ENCODE assay signal across 26 cellular contexts in genomic region chr4:4608214-4608537, GRCh38.
"Had no signal": no experiment of that assay in that cellular context is flagged by ENCODE, and none has a peak within 500 bp of the region (broad histone marks: within the 10 kb centered on the region; RNA-seq: fewer than 3 reads in every experiment).

No MANE protein-coding gene starts in this region.

- H3K4me1 Mint-ChIP-seq: activated B cell treated with CpG ODN at 0.5 μM for 24 hours; activated CD4-positive, alpha-beta T cell treated with anti-CD3 and anti-CD28 coated beads for 36 hours; activated naive CD8-positive, alpha-beta T cell treated with anti-CD3 and anti-CD28 coated beads for 36 hours; central memory CD8-positive, alpha-beta T cell; immature natural killer cell; stimulated activated naive B cell treated with anti-CD40 and anti-IgM and Interleukin-4, amounts not matched to agents 10 μg/mL and 1 μg/mL and 100 μg/mL, for 72 hours had no signal

- ATAC-seq: activated CD4-positive, alpha-beta T cell treated with anti-CD3 and anti-CD28 coated beads for 36 hours; activated T-helper 17 cell treated with anti-CD3 and anti-CD28 coated beads, Interleukin-2, amount 50 U/mL, for 72 hours; gastrocnemius medialis; left lung; natural killer cell treated with Interleukin-12 subunit alpha and Interleukin-12 subunit beta and Interleukin-15 and Interleukin-18, amount 100 ng/mL, for 72 hours; stimulated activated naive B cell treated with anti-CD40 and anti-IgM and Interleukin-4, amounts not matched to agents 10 μg/mL and 1 μg/mL and 100 μg/mL, for 72 hours had no signal

- H3K27me3 ChIP-seq: dorsolateral prefrontal cortex, esophagus squamous epithelium, gastrocnemius medialis, left lung, sigmoid colon, testis had no signal

- H3K27ac ChIP-seq: dorsolateral prefrontal cortex, esophagus squamous epithelium, gastrocnemius medialis, left lung, sigmoid colon, testis had no signal

- H3K9me3 Mint-ChIP-seq: activated B cell treated with CpG ODN at 0.5 μM for 24 hours; activated naive CD8-positive, alpha-beta T cell treated with anti-CD3 and anti-CD28 coated beads for 36 hours; activated T-cell treated with anti-CD3 and anti-CD28 coated beads, Interleukin-2, amount 50 U/mL, for 24 hours; activated T-helper 17 cell treated with anti-CD3 and anti-CD28 coated beads, Interleukin-2, amount 50 U/mL, for 72 hours; central memory CD8-positive, alpha-beta T cell; immature natural killer cell; natural killer cell treated with Interleukin-12 subunit alpha and Interleukin-12 subunit beta and Interleukin-15 and Interleukin-18, amount 100 ng/mL, for 72 hours; T-helper 1 cell treated with Interleukin-12 subunit alpha and Interleukin-12 subunit beta and Interleukin-4 antibody, amounts not matched to agents 30 μg/mL and 1 μg/mL, for 36 hours; type B pancreatic cell had no signal

- H3K27ac Mint-ChIP-seq: activated B cell treated with CpG ODN at 0.5 μM for 24 hours; activated CD4-positive, alpha-beta T cell treated with anti-CD3 and anti-CD28 coated beads for 36 hours; activated naive CD8-positive, alpha-beta T cell treated with anti-CD3 and anti-CD28 coated beads for 36 hours; activated T-cell treated with anti-CD3 and anti-CD28 coated beads, Interleukin-2, amount 50 U/mL, for 24 hours; activated T-helper 17 cell treated with anti-CD3 and anti-CD28 coated beads, Interleukin-2, amount 50 U/mL, for 72 hours; immature natural killer cell; natural killer cell treated with Interleukin-12 subunit alpha and Interleukin-12 subunit beta and Interleukin-15 and Interleukin-18, amount 100 ng/mL, for 72 hours; stimulated activated naive B cell treated with anti-CD40 and anti-IgM and Interleukin-4, amounts not matched to agents 10 μg/mL and 1 μg/mL and 100 μg/mL, for 72 hours; T-helper 1 cell treated with Interleukin-12 subunit alpha and Interleukin-12 subunit beta and Interleukin-4 antibody, amounts not matched to agents 30 μg/mL and 1 μg/mL, for 36 hours; type B pancreatic cell had no signal

- H3K36me3 Mint-ChIP-seq: natural killer cell treated with Interleukin-12 subunit alpha and Interleukin-12 subunit beta and Interleukin-15 and Interleukin-18, amount 100 ng/mL, for 72 hours had no signal

- H3K9me3 ChIP-seq: esophagus squamous epithelium, gastrocnemius medialis, left lung, sigmoid colon, testis had no signal

- H3K4me1 ChIP-seq: esophagus squamous epithelium, gastrocnemius medialis, left lung, sigmoid colon had no signal

- DNase-seq: activated B cell treated with CpG ODN at 0.5 μM for 24 hours; activated CD4-positive, alpha-beta T cell treated with anti-CD3 and anti-CD28 coated beads for 36 hours; activated CD4-positive, alpha-beta T cell treated with anti-CD3 and anti-CD28 coated beads, Interleukin-2, amount 50 U/mL, for 4 hours; activated CD8-positive, alpha-beta memory T cell treated with anti-CD3 and anti-CD28 coated beads for 24 hours; activated CD8-positive, alpha-beta memory T cell treated with anti-CD3 and anti-CD28 coated beads, Interleukin-2, amount 50 U/mL, for 4 hours; activated naive CD8-positive, alpha-beta T cell treated with anti-CD3 and anti-CD28 coated beads for 36 hours; activated T-cell treated with anti-CD3 and anti-CD28 coated beads, Interleukin-2, amount 50 U/mL, for 24 hours; dorsolateral prefrontal cortex; esophagus squamous epithelium; gastrocnemius medialis; immature natural killer cell; left lung; midbrain; retina; sigmoid colon; stimulated activated CD4-positive, alpha-beta T cell treated with anti-CD3 and anti-CD28 coated beads, Interleukin-15, amount 100 ng/mL, for 24 hours; stimulated activated CD8-positive, alpha-beta memory T cell treated with anti-CD3 and anti-CD28 coated beads, Interleukin-4, amount 100 ng/mL, for 48 hours; stimulated activated naive B cell treated with anti-CD40 and anti-IgM and Interleukin-4, amounts not matched to agents 10 μg/mL and 1 μg/mL and 100 μg/mL, for 72 hours; testis had no signal

- H3K4me3 ChIP-seq: dorsolateral prefrontal cortex, esophagus squamous epithelium, gastrocnemius medialis, left lung, lung, sigmoid colon, smooth muscle cell, testis had no signal

- H3K36me3 ChIP-seq: esophagus squamous epithelium, gastrocnemius medialis, left lung, sigmoid colon had no signal

- H3K4me3 Mint-ChIP-seq: activated B cell treated with CpG ODN at 0.5 μM for 24 hours; activated CD4-positive, alpha-beta T cell treated with anti-CD3 and anti-CD28 coated beads for 36 hours; activated naive CD8-positive, alpha-beta T cell treated with anti-CD3 and anti-CD28 coated beads for 36 hours; activated T-cell treated with anti-CD3 and anti-CD28 coated beads, Interleukin-2, amount 50 U/mL, for 24 hours; activated T-helper 17 cell treated with anti-CD3 and anti-CD28 coated beads, Interleukin-2, amount 50 U/mL, for 72 hours; central memory CD8-positive, alpha-beta T cell; immature natural killer cell; natural killer cell treated with Interleukin-12 subunit alpha and Interleukin-12 subunit beta and Interleukin-15 and Interleukin-18, amount 100 ng/mL, for 72 hours; stimulated activated naive B cell treated with anti-CD40 and anti-IgM and Interleukin-4, amounts not matched to agents 10 μg/mL and 1 μg/mL and 100 μg/mL, for 72 hours; T-helper 1 cell treated with Interleukin-12 subunit alpha and Interleukin-12 subunit beta and Interleukin-4 antibody, amounts not matched to agents 30 μg/mL and 1 μg/mL, for 36 hours; type B pancreatic cell had no signal

- H3K27me3 Mint-ChIP-seq: activated B cell treated with CpG ODN at 0.5 μM for 24 hours; activated CD4-positive, alpha-beta T cell treated with anti-CD3 and anti-CD28 coated beads for 36 hours; activated naive CD8-positive, alpha-beta T cell treated with anti-CD3 and anti-CD28 coated beads for 36 hours; activated T-cell treated with anti-CD3 and anti-CD28 coated beads, Interleukin-2, amount 50 U/mL, for 24 hours; activated T-helper 17 cell treated with anti-CD3 and anti-CD28 coated beads, Interleukin-2, amount 50 U/mL, for 72 hours; central memory CD8-positive, alpha-beta T cell; natural killer cell treated with Interleukin-12 subunit alpha and Interleukin-12 subunit beta and Interleukin-15 and Interleukin-18, amount 100 ng/mL, for 72 hours; stimulated activated naive B cell treated with anti-CD40 and anti-IgM and Interleukin-4, amounts not matched to agents 10 μg/mL and 1 μg/mL and 100 μg/mL, for 72 hours; type B pancreatic cell had no signal
